Comparison of ENCODE assay signal across 8 cellular contexts in genomic region chr3:129399895-129400357, GRCh38. TPM values are rescaled to one million over a fixed set of nuclear protein-coding genes. Genes with fewer than 3 reads are reported as not detected.
DNase-seq lines count a peak whose midpoint lies in the region; ATAC-seq and TF ChIP-seq lines count a peak whose summit lies in the region.

No MANE protein-coding gene starts in this region.

- peak overlapping the region; percentile 64 for H3K9ac ChIP-seq in DND-41 (ENCODE audit: low read depth, low read length)

- TF ChIP-seq CTCF in DND-41 (IDR thresholded peaks at IDR 0.05; ENCODE audit: borderline replicate concordance, extremely low read depth, low read length, poor library complexity, severe bottlenecking): no peak
- TF ChIP-seq CTCF in glutamatergic neuron (IDR thresholded peaks at IDR 0.05; ENCODE audit: partially characterized antibody, unreplicated experiment): peak; percentile 2

- H3K27ac ChIP-seq in DND-41 (ENCODE audit: low read length): peak overlapping the region; percentile 85

- peak overlapping the region; percentile 87 for H2AFZ ChIP-seq in DND-41 (ENCODE audit: low read depth, low read length)

- peaks cover 25% of the 10 kb centered on the region for H3K36me3 ChIP-seq in DND-41 (ENCODE audit: insufficient read depth, low read length)

- POLR2A ChIA-PET in HEK293T (lab: Yijun Ruan, JAX): no interaction called here

- H3K4me1 ChIP-seq in DND-41 (ENCODE audit: insufficient read depth, low read length): peaks cover 45% of the 10 kb centered on the region

- CTCF ChIA-PET in HEK293T (lab: Yijun Ruan, JAX): interaction anchor here (1.2 kb wide), 2 partner anchors 10 to 40 kb away, joined by 3 to 5 read pairs; partner anchors contain the start of genes IFT122 and MBD4

- H3K9me3 ChIP-seq in DND-41 (ENCODE audit: insufficient read depth, low read length, severe bottlenecking): no peaks in the 10 kb centered on the region

- peaks cover 9% of the 10 kb centered on the region for H3K4me1 Mint-ChIP-seq in glutamatergic neuron (ENCODE audit: low read depth, unreplicated experiment)
- peaks cover 52% of the 10 kb centered on the region for H3K4me1 Mint-ChIP-seq in stimulated activated memory B cell treated with anti-CD40 and anti-IgM and Interleukin-4, amounts not matched to agents 10 μg/mL and 1 μg/mL and 100 μg/mL, for 72 hours

- H3K27ac Mint-ChIP-seq in glutamatergic neuron (ENCODE audit: unreplicated experiment): no peak overlapping the region
- peak overlapping the region; percentile 98 for H3K27ac Mint-ChIP-seq in stimulated activated memory B cell treated with anti-CD40 and anti-IgM and Interleukin-4, amounts not matched to agents 10 μg/mL and 1 μg/mL and 100 μg/mL, for 72 hours

- H3K27me3 ChIP-seq in DND-41 (ENCODE audit: insufficient read depth, low read length, poor library complexity): no peaks in the 10 kb centered on the region

- ATAC-seq in DND-41 (ENCODE audit: insufficient read depth, low read depth) (no peak; the same call in 2 of the 3 replicates), GM18867 (IDR thresholded peaks at IDR 0.05; ENCODE audit: unreplicated experiment) (no peak)
- ATAC-seq in stimulated activated memory B cell treated with anti-CD40 and anti-IgM and Interleukin-4, amounts not matched to agents 10 μg/mL and 1 μg/mL and 100 μg/mL, for 72 hours: peak; percentile 58

- peak overlapping the region; percentile 89 to 92; a peak in 3 of 4 replicates for H3K4me3 ChIP-seq in DND-41 (ENCODE audit: low read depth in 1 of 2, low read length in 2 of 2)

- H3K9me3 Mint-ChIP-seq in glutamatergic neuron (ENCODE audit: unreplicated experiment): peaks cover 10% of the 10 kb centered on the region
- no peaks in the 10 kb centered on the region for H3K9me3 Mint-ChIP-seq in stimulated activated memory B cell treated with anti-CD40 and anti-IgM and Interleukin-4, amounts not matched to agents 10 μg/mL and 1 μg/mL and 100 μg/mL, for 72 hours

- peaks cover 4% of the 10 kb centered on the region for H3K27me3 Mint-ChIP-seq in glutamatergic neuron (ENCODE audit: unreplicated experiment)
- H3K27me3 Mint-ChIP-seq in stimulated activated memory B cell treated with anti-CD40 and anti-IgM and Interleukin-4, amounts not matched to agents 10 μg/mL and 1 μg/mL and 100 μg/mL, for 72 hours: no peaks in the 10 kb centered on the region

- peak overlapping the region; percentile 99 for H3K4me3 Mint-ChIP-seq in glutamatergic neuron (ENCODE audit: unreplicated experiment)
- H3K4me3 Mint-ChIP-seq in stimulated activated memory B cell treated with anti-CD40 and anti-IgM and Interleukin-4, amounts not matched to agents 10 μg/mL and 1 μg/mL and 100 μg/mL, for 72 hours: peak overlapping the region; percentile 99

- DNase-seq in DND-41 (peak; percentile 37), HEK293T (ENCODE audit: extremely low spot score) (no peak), SW480 (ENCODE audit: low spot score) (peak; percentile 39), glutamatergic neuron (no peak), superior temporal gyrus (ENCODE audit: extremely low spot score) (no peak), inferior parietal cortex (ENCODE audit: extremely low spot score) (no peak)

- peak overlapping the region; percentile 85 for H3K4me2 ChIP-seq in DND-41 (ENCODE audit: insufficient read depth, low read length)

- no peaks in the 10 kb centered on the region for H3K36me3 Mint-ChIP-seq in glutamatergic neuron (ENCODE audit: unreplicated experiment)
- H3K36me3 Mint-ChIP-seq in stimulated activated memory B cell treated with anti-CD40 and anti-IgM and Interleukin-4, amounts not matched to agents 10 μg/mL and 1 μg/mL and 100 μg/mL, for 72 hours: peaks cover 16% of the 10 kb centered on the region

- H3K79me2 ChIP-seq in DND-41 (ENCODE audit: insufficient read depth, low read length): peaks cover 44% of the 10 kb centered on the region

- H4K20me1 ChIP-seq in DND-41 (ENCODE audit: insufficient read depth, low read length): peaks cover 27% of the 10 kb centered on the region

TF ChIP-seq in HEK293T, 16 proteins besides CTCF, POLR2A, EP300 and RAD21:
- TF ChIP-seq ZNF384 (IDR thresholded peaks at IDR 0.05) (peak; percentile 93), FOXM1 (IDR thresholded peaks at IDR 0.05; ENCODE audit: borderline replicate concordance) (no peak), SUZ12 (IDR thresholded peaks at IDR 0.05) (no peak)

RNA-seq across cellular contexts. Expression of gene EFCAB12, which starts 28.5 kb away (rescaled TPM):
- total RNA-seq in glutamatergic neuron (ENCODE audit: unreplicated experiment): 0.61 TPM

RNA-seq across cellular contexts. Expression of gene MBD4, which starts 39.8 kb away (rescaled TPM):
- 21.3 TPM for total RNA-seq in glutamatergic neuron (ENCODE audit: unreplicated experiment)

RNA-seq across cellular contexts. Expression of gene IFT122, which starts 40.1 kb away (rescaled TPM):
- total RNA-seq in glutamatergic neuron (ENCODE audit: unreplicated experiment): 20.6 TPM

Comparison
In these comparisons a context has a peak if more than half of its experiments do, and no peak if none do; other contexts are left out.
1. DNase-seq: peak in DND-41 (single experiment) and SW480 (single experiment); none in HEK293T (single experiment), glutamatergic neuron (single experiment), superior temporal gyrus (single experiment) and inferior parietal cortex (single experiment).